Comparison of ENCODE assay signal across 12 cellular contexts in the genomic region with DNA sequence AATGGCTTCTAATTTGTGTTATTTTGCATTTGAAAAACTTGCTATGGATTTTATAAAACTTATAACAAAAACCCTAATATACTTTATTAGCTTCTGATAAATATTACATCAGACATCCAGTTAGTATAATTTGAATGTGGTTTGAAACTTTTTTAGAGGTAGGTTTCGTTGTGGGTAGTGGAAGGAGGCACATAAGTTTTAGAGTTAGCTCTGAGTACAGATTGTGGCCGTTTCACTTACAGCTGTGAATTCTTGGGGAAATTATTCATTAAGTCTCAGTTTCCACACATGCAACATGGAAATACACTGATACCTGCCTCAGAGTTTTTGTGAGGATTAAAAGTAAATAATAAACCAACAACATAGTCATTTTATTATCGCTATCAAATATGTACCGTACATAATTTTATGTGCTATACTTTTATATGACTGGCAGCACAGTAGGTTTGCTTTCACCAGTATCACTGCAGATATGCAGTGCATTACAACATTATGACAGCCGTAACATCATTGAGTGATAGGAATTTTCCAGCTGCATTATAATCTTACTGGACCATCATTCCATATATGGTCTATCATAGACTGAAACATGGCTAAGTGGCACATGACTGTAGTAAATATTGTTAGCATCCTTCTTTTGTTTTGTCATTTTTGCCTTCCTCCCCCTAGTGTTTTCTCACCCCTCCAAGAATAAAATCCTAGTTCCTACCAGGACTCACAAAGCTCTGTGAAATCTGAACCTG.
DNase-seq lines count a peak whose midpoint lies in the region; ATAC-seq, FAIRE-seq and TF ChIP-seq lines count a peak whose summit lies in the region.
"Had no signal": no experiment of that assay in that cellular context is flagged by ENCODE, and none has a peak within 500 bp of the region (broad histone marks: within the 10 kb centered on the region; RNA-seq: fewer than 3 reads in every experiment).

No MANE protein-coding gene starts in this region.

- H3K36me3 Mint-ChIP-seq in CD8-positive, alpha-beta T cell = peaks cover 37% of the 10 kb centered on the region

- H3K4me3 ChIP-seq in fibroblast of villous mesenchyme (ENCODE audit: low read depth, low read length) = no peak overlapping the region
- no peak overlapping the region for H3K4me3 ChIP-seq in CD8-positive, alpha-beta T cell (ENCODE audit: low read depth, low read length)

- no peaks in the 10 kb centered on the region for H3K9me3 Mint-ChIP-seq in CD8-positive, alpha-beta T cell

- no peaks in the 10 kb centered on the region for H3K27me3 Mint-ChIP-seq in CD8-positive, alpha-beta T cell (ENCODE audit: low read depth)

- POLR2A ChIA-PET in CD8-positive, alpha-beta T cell (lab: Charles Lee) = interaction anchor here (1.1 to 1.2 kb wide), 2 partner anchors 14 to 284 kb away, joined by 3 read pairs; no protein-coding TSS in a partner anchor

- H3K4me1 Mint-ChIP-seq in CD8-positive, alpha-beta T cell (ENCODE audit: low read depth) = peaks cover 41% of the 10 kb centered on the region

- CTCF ChIA-PET in CD8-positive, alpha-beta T cell (lab: Charles Lee) = no interaction called here

- H3K36me3 ChIP-seq in CD8-positive, alpha-beta T cell (ENCODE audit: insufficient read depth, low read length) = no peaks in the 10 kb centered on the region

- no peak for DNase-seq in GM18507 (ENCODE audit: extremely low spot score, insufficient read length, low read depth)
- DNase-seq in fibroblast of villous mesenchyme (ENCODE audit: low read depth) = peak; percentile 34
- no peak for DNase-seq in CD8-positive, alpha-beta T cell
- DNase-seq in HT-29 (ENCODE audit: low spot score) = no peak
- DNase-seq in GM19239 (ENCODE audit: insufficient read length, low spot score) = no peak
- DNase-seq in NCI-H345 (lab: John Stamatoyannopoulos, UW) = no peak
- DNase-seq: cerebellar nuclear complex; DMS53; NCI-H1436; stimulated activated CD4-positive, alpha-beta T cell treated with anti-CD3 and anti-CD28 coated beads, Interleukin-1b, Interleukin-23, amount 100 ng/mL, for 48 hours had no signal

- no peak overlapping the region for H3K4me3 Mint-ChIP-seq in CD8-positive, alpha-beta T cell

- ATAC-seq in GM21390 (IDR thresholded peaks at IDR 0.05; ENCODE audit: unreplicated experiment) = peak; percentile 78
- peak; percentile 59 for ATAC-seq in HG03342 (IDR thresholded peaks at IDR 0.05; ENCODE audit: unreplicated experiment)
- ATAC-seq in CD8-positive, alpha-beta T cell = no peak

- H3K9me3 ChIP-seq in CD8-positive, alpha-beta T cell (ENCODE audit: low read length) = no peaks in the 10 kb centered on the region

- TF ChIP-seq CTCF in fibroblast of villous mesenchyme (IDR thresholded peaks at IDR 0.05; ENCODE audit: insufficient read depth, low read depth, low read length) = no peak
- TF ChIP-seq CTCF in CD8-positive, alpha-beta T cell (IDR thresholded peaks at IDR 0.05) = no peak

- H3K27ac Mint-ChIP-seq in CD8-positive, alpha-beta T cell = no peak overlapping the region

- intact Hi-C loops in CD8-positive, alpha-beta T cell (cut with DNase I, micrococcal nuclease) = loop anchor here in 1 of 2 experiments (2.0 kb wide), 1 partner anchor 13 kb away; no protein-coding TSS in a partner anchor

- FAIRE-seq in GM18507 (lab: Jason Lieb, UNC) (peak; percentile 85), GM19239 (lab: Jason Lieb, UNC) (no peak)

- peaks cover 4% of the 10 kb centered on the region for H3K4me1 ChIP-seq in CD8-positive, alpha-beta T cell (ENCODE audit: insufficient read depth, low read length)

- no peaks in the 10 kb centered on the region for H3K27me3 ChIP-seq in CD8-positive, alpha-beta T cell (ENCODE audit: insufficient read depth, low read length)

- H3K27ac ChIP-seq in CD8-positive, alpha-beta T cell (ENCODE audit: low read depth, low read length) = no peak overlapping the region
